Comparison of ENCODE assay signal across 21 cellular contexts in the genomic region with DNA sequence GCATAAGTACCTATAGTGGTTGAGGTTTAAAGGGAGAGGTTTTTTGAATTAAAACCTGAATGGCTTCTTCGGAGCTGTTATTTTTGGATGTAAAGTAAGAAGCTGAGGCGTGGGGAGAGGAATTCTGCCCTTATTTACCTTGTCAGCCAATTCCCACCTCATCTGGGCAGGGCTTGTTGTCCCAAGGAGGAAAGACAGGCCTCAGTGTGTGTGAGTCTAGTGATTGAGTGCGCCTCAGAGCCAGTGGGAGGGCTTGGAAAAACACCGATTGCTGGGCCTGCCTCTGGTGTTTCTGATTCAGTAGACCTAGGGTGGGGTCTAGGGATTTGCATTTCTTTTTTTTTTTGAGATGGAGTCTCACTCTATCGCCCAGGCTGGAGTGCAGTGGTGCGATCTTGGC.
DNase-seq lines count a peak whose midpoint lies in the region; ATAC-seq, FAIRE-seq and TF ChIP-seq lines count a peak whose summit lies in the region.
"Had no signal": no experiment of that assay in that cellular context is flagged by ENCODE, and none has a peak within 500 bp of the region (broad histone marks: within the 10 kb centered on the region; RNA-seq: fewer than 3 reads in every experiment).

No MANE protein-coding gene starts in this region.

- POLR2A ChIA-PET in HCT116 (lab: Charles Lee): no interaction called here

- CTCF ChIA-PET in HCT116 (lab: Charles Lee): no interaction called here

- H3K9me2 ChIP-seq in HCT116 (ENCODE audit: insufficient read depth): no peaks in the 10 kb centered on the region

- H4K20me1 ChIP-seq in HCT116 (ENCODE audit: insufficient read depth) (no peaks in the 10 kb centered on the region), astrocyte (ENCODE audit: insufficient read depth, low read length) (no peaks in the 10 kb centered on the region), smooth muscle cell (ENCODE audit: low read depth) (no peaks in the 10 kb centered on the region)

- H3K36me3 ChIP-seq in HCT116 (ENCODE audit: control insufficient read depth in 1 of 2, insufficient read depth in 2 of 2, low read length in 2 of 2) (peaks cover 0 to 3% of the 10 kb centered on the region in 2 experiments; a peak in 1 of 4 replicates), astrocyte (ENCODE audit: insufficient read depth, low read length) (no peaks in the 10 kb centered on the region), smooth muscle cell (ENCODE audit: low read depth) (no peaks in the 10 kb centered on the region)

- H3K4me2 ChIP-seq in HCT116 (ENCODE audit: low read length) (peak overlapping the region; percentile 46; the same call in 1 of the 2 replicates), astrocyte (ENCODE audit: low read length) (peak overlapping the region; percentile 79), smooth muscle cell (no peak overlapping the region)

- no peaks in the 10 kb centered on the region for H3K36me3 Mint-ChIP-seq in astrocyte (ENCODE audit: low read depth, unreplicated experiment)

- no peaks in the 10 kb centered on the region for H3F3A ChIP-seq in smooth muscle cell (ENCODE audit: low read depth)

- RAD21 ChIA-PET in HCT116 (lab: Charles Lee; ENCODE audit: low non-redundant PET in 1 of 2, low total read pairs in 2 of 2, uncharacterized antibody in 2 of 2, unreplicated experiment in 2 of 2): no interaction called here

- no peak for TF ChIP-seq RAD21 in HCT116 (IDR thresholded peaks at IDR 0.05; ENCODE audit: low read depth)

- H3K9me3 ChIP-seq in HCT116 (ENCODE audit: control insufficient read depth in 1 of 2, insufficient read depth in 1 of 2, low read depth in 1 of 2, low read length in 2 of 2) (no peaks in the 10 kb centered on the region), astrocyte (ENCODE audit: insufficient read depth, low read depth, low read length) (no peaks in the 10 kb centered on the region), smooth muscle cell (replicated peaks; ENCODE audit: low read depth) (no peaks in the 10 kb centered on the region)

- 81% methylated on average over 6 of the region's 6 CpGs for WGBS in smooth muscle cell (ENCODE audit: low lambda C conversion rate)

- H2AFZ ChIP-seq in HCT116 (ENCODE audit: low read depth, low read length, poor library complexity, severe bottlenecking) (no peak overlapping the region), astrocyte (ENCODE audit: low read depth, low read length) (no peak overlapping the region), smooth muscle cell (ENCODE audit: low read depth) (no peak overlapping the region)

- intact Hi-C loops in HCT116 (cut with micrococcal nuclease): no loop called here

- no peak for TF ChIP-seq POLR2A in HCT116 (IDR thresholded peaks at IDR 0.05; ENCODE audit: borderline replicate concordance, extremely low read depth, insufficient read depth, insufficient read length)
- no peak for TF ChIP-seq POLR2A in GM18505 (IDR thresholded peaks at IDR 0.05; ENCODE audit: borderline replicate concordance, extremely low read depth, insufficient read depth, insufficient read length)

- FAIRE-seq in astrocyte (lab: Jason Lieb, UNC): no peak
- FAIRE-seq: GM18507 had no signal

- H3K79me2 ChIP-seq in HCT116 (ENCODE audit: insufficient read depth, low read length) (peaks cover 40% of the 10 kb centered on the region), astrocyte (ENCODE audit: insufficient read depth, low read length) (peaks cover 77% of the 10 kb centered on the region), smooth muscle cell (ENCODE audit: low read depth) (peaks cover 89% of the 10 kb centered on the region)

- BruUV-seq in HCT116 (replicated peaks; lab: Mats Ljungman, UMichigan): no TSS peak

- H3K4me1 ChIP-seq in HCT116 (ENCODE audit: control insufficient read depth in 1 of 2, insufficient read depth in 2 of 2, low read length in 2 of 2) (peaks cover 66 to 71% of the 10 kb centered on the region in 2 experiments), astrocyte (ENCODE audit: insufficient read depth, low read length) (peaks cover 55% of the 10 kb centered on the region), smooth muscle cell (ENCODE audit: low read depth) (peaks cover 3% of the 10 kb centered on the region)
- H3K4me1 ChIP-seq: SJCRH30 had no signal

- no peaks in the 10 kb centered on the region for H3K27me3 Mint-ChIP-seq in astrocyte (ENCODE audit: low read depth, unreplicated experiment)

- H3K27ac ChIP-seq in HCT116 (ENCODE audit: low read depth, low read length) (peak overlapping the region; percentile 81), astrocyte (ENCODE audit: low read depth, low read length) (peak overlapping the region; percentile 91), smooth muscle cell (ENCODE audit: low read depth) (peak overlapping the region; percentile 30)
- H3K27ac ChIP-seq: SJCRH30 had no signal

- no peak overlapping the region for H3K27ac Mint-ChIP-seq in astrocyte (ENCODE audit: unreplicated experiment)

- H3K4me1 Mint-ChIP-seq in astrocyte (ENCODE audit: low read depth, unreplicated experiment): peaks cover 48% of the 10 kb centered on the region

- no peak overlapping the region for H3K9ac ChIP-seq in HCT116 (ENCODE audit: low read length)
- peak overlapping the region; percentile 79 for H3K9ac ChIP-seq in astrocyte (ENCODE audit: low read length)
- H3K9ac ChIP-seq in smooth muscle cell (ENCODE audit: low read depth): no peak overlapping the region

- no peak for TF ChIP-seq CTCF in HCT116 (IDR thresholded peaks at IDR 0.05 in 2 of 3, conservative IDR thresholded peaks at IDR 0.05 in 1 of 3; ENCODE audit: borderline replicate concordance in 1 of 3, insufficient read depth in 1 of 3, low read depth in 2 of 3, low read length in 2 of 3)
- TF ChIP-seq CTCF in astrocyte (IDR thresholded peaks at IDR 0.05; ENCODE audit: insufficient read depth, low read depth, low read length): no peak
- no peak for TF ChIP-seq CTCF in fibroblast of mammary gland (conservative IDR thresholded peaks at IDR 0.05; ENCODE audit: control insufficient read depth, insufficient read depth, low read depth, low read length)
- TF ChIP-seq CTCF in smooth muscle cell (IDR thresholded peaks at IDR 0.05; ENCODE audit: borderline replicate concordance, insufficient read depth, poor library complexity, severe bottlenecking): no peak

- H3K27me3 ChIP-seq in HCT116 (ENCODE audit: insufficient read depth, low read length) (no peaks in the 10 kb centered on the region), astrocyte (ENCODE audit: insufficient read depth, low read length) (no peaks in the 10 kb centered on the region), smooth muscle cell (ENCODE audit: low read depth) (no peaks in the 10 kb centered on the region)
- H3K27me3 ChIP-seq: SJCRH30 had no signal

- ATAC-seq in HCT116 (peak; percentile 23; the same call in 1 of the 2 replicates), GM19455 (IDR thresholded peaks at IDR 0.05; ENCODE audit: unreplicated experiment) (no peak), GM18505 (IDR thresholded peaks at IDR 0.05; ENCODE audit: unreplicated experiment) (no peak)
- ATAC-seq: left lobe of liver had no signal

- H3K4me3 ChIP-seq in HCT116 (replicated peaks in 1 of 2; ENCODE audit: low read depth in 1 of 2, low read length in 2 of 2) (no peak overlapping the region), astrocyte (ENCODE audit: insufficient read depth, low read depth, low read length) (no peak overlapping the region), fibroblast of mammary gland (ENCODE audit: control insufficient read depth, low read depth, low read length) (no peak overlapping the region), smooth muscle cell (no peak overlapping the region)
- H3K4me3 ChIP-seq: SJCRH30 had no signal

- H3K9me3 Mint-ChIP-seq in astrocyte (ENCODE audit: unreplicated experiment): no peaks in the 10 kb centered on the region

- H3K4me3 Mint-ChIP-seq in astrocyte (ENCODE audit: unreplicated experiment): no peak overlapping the region

- DNase-seq in HCT116 (ENCODE audit: low read depth, low spot score) (no peak), astrocyte (ENCODE audit: low read depth) (peak; percentile 46), fibroblast of mammary gland (ENCODE audit: low read depth) (peak; percentile 68), smooth muscle cell (lab: John Stamatoyannopoulos, UW; ENCODE audit: unreplicated experiment) (no peak), NCI-H82 treated with DMSO at 0.1 percent for 48 hours (lab: John Stamatoyannopoulos, UW; ENCODE audit: unreplicated experiment) (no peak)
- DNase-seq: activated CD8-positive, alpha-beta memory T cell treated with anti-CD3 and anti-CD28 coated beads for 24 hours; activated naive CD4-positive, alpha-beta T cell treated with anti-CD3 and anti-CD28 coated beads, Interleukin-2, amount 50 U/mL, for 16 hours; activated T-cell treated with anti-CD3 and anti-CD28 coated beads, Interleukin-2, amount 50 U/mL, for 48 hours; dermis blood vessel endothelial cell; DND-41; erythroblast; Karpas-422; NCI-H1105; NCI-H748 treated with DMSO at 0.1 percent for 48 hours; OCI-M1; right cardiac atrium; SJCRH30 had no signal

TF ChIP-seq in HCT116, 20 proteins besides CTCF, POLR2A, EP300 and RAD21 (continues in another document):
- TF ChIP-seq SRF (IDR thresholded peaks at IDR 0.05; ENCODE audit: low read depth) (no peak), EGR1 (IDR thresholded peaks at IDR 0.05; ENCODE audit: low read depth) (no peak), ZNF274 (IDR thresholded peaks at IDR 0.05; ENCODE audit: low read depth, low read length) (no peak), FOSL1 (IDR thresholded peaks at IDR 0.05; ENCODE audit: low read depth) (no peak), TCF7L2 (IDR thresholded peaks at IDR 0.05; ENCODE audit: borderline replicate concordance, extremely low read depth, insufficient read depth, insufficient read length) (no peak)

Comparison
In these comparisons a context has a peak if more than half of its experiments do, and no peak if none do; other contexts are left out.
1. DNase-seq: peak in astrocyte (single experiment) and fibroblast of mammary gland (single experiment); none in HCT116 (single experiment), smooth muscle cell (single experiment) and NCI-H82 treated with DMSO at 0.1 percent for 48 hours (single experiment).
2. H3K27ac ChIP-seq: peak in every context shown above with its lines; median percentile 91 in astrocyte; 81 in HCT116; 30 in smooth muscle cell.